ENCODE assay signal across 1 cellular context in the genomic region with DNA sequence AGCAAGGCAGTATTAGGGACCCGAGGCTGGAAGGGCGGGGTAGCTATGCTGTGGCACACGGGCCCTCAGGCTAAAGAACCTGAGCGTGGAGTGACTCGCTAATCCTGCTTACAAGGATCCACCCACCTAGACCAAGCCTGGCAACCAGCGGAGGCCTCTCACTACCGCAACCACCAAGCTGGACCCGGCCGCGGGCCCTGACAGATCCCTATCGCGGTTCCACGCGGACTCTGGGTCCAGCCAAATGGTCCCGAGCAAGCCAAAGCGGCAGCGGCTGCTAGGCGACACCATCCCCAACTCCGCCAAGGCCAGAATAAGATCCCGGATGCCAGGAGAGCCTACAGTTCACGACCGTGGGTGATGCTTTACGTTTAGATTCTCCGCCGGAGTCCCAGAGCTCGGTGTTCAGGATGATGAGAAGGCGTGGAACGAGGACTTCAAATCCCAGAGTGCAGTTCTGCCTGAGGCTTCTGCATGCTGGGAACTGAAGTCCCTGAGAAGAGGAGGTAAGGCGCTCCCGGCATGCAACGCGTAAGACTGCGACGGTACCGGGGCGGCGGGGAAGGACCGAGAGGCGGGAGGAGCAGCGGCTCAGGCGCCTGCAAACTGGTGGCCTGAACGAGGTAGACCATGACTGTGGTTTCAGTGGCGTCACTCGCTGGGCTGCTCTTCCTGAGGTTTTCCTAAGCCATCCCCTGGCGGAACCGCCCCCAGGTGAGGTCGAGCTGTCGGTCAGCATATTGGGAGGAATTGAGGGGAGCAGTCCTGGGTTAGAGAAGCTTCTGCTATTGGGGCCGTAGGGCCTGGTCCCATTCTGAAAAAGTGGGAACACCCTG.
TF ChIP-seq lines count a peak whose summit lies in the region.

A gene with protein sequence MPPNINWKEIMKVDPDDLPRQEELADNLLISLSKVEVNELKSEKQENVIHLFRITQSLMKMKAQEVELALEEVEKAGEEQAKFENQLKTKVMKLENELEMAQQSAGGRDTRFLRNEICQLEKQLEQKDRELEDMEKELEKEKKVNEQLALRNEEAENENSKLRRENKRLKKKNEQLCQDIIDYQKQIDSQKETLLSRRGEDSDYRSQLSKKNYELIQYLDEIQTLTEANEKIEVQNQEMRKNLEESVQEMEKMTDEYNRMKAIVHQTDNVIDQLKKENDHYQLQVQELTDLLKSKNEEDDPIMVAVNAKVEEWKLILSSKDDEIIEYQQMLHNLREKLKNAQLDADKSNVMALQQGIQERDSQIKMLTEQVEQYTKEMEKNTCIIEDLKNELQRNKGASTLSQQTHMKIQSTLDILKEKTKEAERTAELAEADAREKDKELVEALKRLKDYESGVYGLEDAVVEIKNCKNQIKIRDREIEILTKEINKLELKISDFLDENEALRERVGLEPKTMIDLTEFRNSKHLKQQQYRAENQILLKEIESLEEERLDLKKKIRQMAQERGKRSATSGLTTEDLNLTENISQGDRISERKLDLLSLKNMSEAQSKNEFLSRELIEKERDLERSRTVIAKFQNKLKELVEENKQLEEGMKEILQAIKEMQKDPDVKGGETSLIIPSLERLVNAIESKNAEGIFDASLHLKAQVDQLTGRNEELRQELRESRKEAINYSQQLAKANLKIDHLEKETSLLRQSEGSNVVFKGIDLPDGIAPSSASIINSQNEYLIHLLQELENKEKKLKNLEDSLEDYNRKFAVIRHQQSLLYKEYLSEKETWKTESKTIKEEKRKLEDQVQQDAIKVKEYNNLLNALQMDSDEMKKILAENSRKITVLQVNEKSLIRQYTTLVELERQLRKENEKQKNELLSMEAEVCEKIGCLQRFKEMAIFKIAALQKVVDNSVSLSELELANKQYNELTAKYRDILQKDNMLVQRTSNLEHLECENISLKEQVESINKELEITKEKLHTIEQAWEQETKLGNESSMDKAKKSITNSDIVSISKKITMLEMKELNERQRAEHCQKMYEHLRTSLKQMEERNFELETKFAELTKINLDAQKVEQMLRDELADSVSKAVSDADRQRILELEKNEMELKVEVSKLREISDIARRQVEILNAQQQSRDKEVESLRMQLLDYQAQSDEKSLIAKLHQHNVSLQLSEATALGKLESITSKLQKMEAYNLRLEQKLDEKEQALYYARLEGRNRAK (N-terminal part only) (minus strand): TSS at position 315 of the 836 bp plus-strand sequence. CDS start 781 bp downstream, outside the sequence.
A gene (plus strand): TSS at position 534 of the 836 bp plus-strand sequence. CDS start 6,009 bp downstream, outside the sequence.

TF ChIP-seq in K562, 482 proteins besides CTCF, POLR2A, EP300 and RAD21 (continued from another document and continues in another):
- TF ChIP-seq, protein P1, sequence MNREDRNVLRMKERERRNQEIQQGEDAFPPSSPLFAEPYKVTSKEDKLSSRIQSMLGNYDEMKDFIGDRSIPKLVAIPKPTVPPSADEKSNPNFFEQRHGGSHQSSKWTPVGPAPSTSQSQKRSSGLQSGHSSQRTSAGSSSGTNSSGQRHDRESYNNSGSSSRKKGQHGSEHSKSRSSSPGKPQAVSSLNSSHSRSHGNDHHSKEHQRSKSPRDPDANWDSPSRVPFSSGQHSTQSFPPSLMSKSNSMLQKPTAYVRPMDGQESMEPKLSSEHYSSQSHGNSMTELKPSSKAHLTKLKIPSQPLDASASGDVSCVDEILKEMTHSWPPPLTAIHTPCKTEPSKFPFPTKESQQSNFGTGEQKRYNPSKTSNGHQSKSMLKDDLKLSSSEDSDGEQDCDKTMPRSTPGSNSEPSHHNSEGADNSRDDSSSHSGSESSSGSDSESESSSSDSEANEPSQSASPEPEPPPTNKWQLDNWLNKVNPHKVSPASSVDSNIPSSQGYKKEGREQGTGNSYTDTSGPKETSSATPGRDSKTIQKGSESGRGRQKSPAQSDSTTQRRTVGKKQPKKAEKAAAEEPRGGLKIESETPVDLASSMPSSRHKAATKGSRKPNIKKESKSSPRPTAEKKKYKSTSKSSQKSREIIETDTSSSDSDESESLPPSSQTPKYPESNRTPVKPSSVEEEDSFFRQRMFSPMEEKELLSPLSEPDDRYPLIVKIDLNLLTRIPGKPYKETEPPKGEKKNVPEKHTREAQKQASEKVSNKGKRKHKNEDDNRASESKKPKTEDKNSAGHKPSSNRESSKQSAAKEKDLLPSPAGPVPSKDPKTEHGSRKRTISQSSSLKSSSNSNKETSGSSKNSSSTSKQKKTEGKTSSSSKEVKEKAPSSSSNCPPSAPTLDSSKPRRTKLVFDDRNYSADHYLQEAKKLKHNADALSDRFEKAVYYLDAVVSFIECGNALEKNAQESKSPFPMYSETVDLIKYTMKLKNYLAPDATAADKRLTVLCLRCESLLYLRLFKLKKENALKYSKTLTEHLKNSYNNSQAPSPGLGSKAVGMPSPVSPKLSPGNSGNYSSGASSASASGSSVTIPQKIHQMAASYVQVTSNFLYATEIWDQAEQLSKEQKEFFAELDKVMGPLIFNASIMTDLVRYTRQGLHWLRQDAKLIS (CRISPR knock-in tag; IDR thresholded peaks at IDR 0.05), result peak; percentile 31; the same call in 1 of the 2 replicates
- TF ChIP-seq, protein P2, sequence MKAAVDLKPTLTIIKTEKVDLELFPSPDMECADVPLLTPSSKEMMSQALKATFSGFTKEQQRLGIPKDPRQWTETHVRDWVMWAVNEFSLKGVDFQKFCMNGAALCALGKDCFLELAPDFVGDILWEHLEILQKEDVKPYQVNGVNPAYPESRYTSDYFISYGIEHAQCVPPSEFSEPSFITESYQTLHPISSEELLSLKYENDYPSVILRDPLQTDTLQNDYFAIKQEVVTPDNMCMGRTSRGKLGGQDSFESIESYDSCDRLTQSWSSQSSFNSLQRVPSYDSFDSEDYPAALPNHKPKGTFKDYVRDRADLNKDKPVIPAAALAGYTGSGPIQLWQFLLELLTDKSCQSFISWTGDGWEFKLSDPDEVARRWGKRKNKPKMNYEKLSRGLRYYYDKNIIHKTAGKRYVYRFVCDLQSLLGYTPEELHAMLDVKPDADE (conservative IDR thresholded peaks at IDR 0.05; ENCODE audit: control insufficient read depth, low read depth, low read length), result peak; percentile 100
- TF ChIP-seq TOE1 (IDR thresholded peaks at IDR 0.05; ENCODE audit: borderline replicate concordance) (0 out of 2 replicates have a peak, but pooled peaks have one; percentile 47), TOE1 (CRISPR knock-in tag; IDR thresholded peaks at IDR 0.05; ENCODE audit: borderline replicate concordance, low read depth) (no peak), ELF1 (tag; IDR thresholded peaks at IDR 0.05) (peak; percentile 77), ZNF324 (CRISPR knock-in tag; IDR thresholded peaks at IDR 0.05) (no peak), ZNF408 (CRISPR knock-in tag; IDR thresholded peaks at IDR 0.05; ENCODE audit: low read depth) (no peak), HMG20A (CRISPR knock-in tag; conservative IDR thresholded peaks at IDR 0.05) (no peak), SUPT5H (IDR thresholded peaks at IDR 0.05) (peak; percentile 72), ZNF583 (CRISPR knock-in tag; IDR thresholded peaks at IDR 0.05) (0 out of 2 replicates have a peak, but pooled peaks have one; percentile 26), ATF1 (CRISPR knock-in tag; IDR thresholded peaks at IDR 0.05) (no peak), ATF1 (tag; IDR thresholded peaks at IDR 0.05) (peak; percentile 81), BRCA1 (IDR thresholded peaks at IDR 0.05) (no peak), BRCA1 (CRISPR knock-in tag; IDR thresholded peaks at IDR 0.05) (no peak), POLR2AphosphoS5 (IDR thresholded peaks at IDR 0.05; ENCODE audit: control insufficient read depth, insufficient read depth, low read depth, low read length) (peak; percentile 74), RBM25 (IDR thresholded peaks at IDR 0.05; ENCODE audit: low read depth, low read length, severe bottlenecking) (no peak), HDAC2 (IDR thresholded peaks at IDR 0.05) (peak; percentile 80), RFX7 (CRISPR knock-in tag; IDR thresholded peaks at IDR 0.05) (no peak), JUNB (CRISPR knock-in tag; conservative IDR thresholded peaks at IDR 0.05) (no peak), PHF8 (IDR thresholded peaks at IDR 0.05; ENCODE audit: borderline replicate concordance, low read length) (peak; percentile 89; the same call in 1 of the 2 replicates), ZNF707 (CRISPR knock-in tag; conservative IDR thresholded peaks at IDR 0.05) (no peak), MCM7 (IDR thresholded peaks at IDR 0.05) (no peak), ZBTB8A (IDR thresholded peaks at IDR 0.05; ENCODE audit: partially characterized antibody) (peak; percentile 75), SREBF2 (CRISPR knock-in tag; IDR thresholded peaks at IDR 0.05) (0 out of 2 replicates have a peak, but pooled peaks have one; percentile 66), ZNF584 (CRISPR knock-in tag; IDR thresholded peaks at IDR 0.05; ENCODE audit: low read depth) (no peak; the same call in 1 of the 2 replicates), EP400 (IDR thresholded peaks at IDR 0.05) (peak; percentile 87), MAFG (tag; conservative IDR thresholded peaks at IDR 0.05) (no peak), CREM (IDR thresholded peaks at IDR 0.05; ENCODE audit: low read depth) (peak; percentile 93)
- TF ChIP-seq, protein P3, sequence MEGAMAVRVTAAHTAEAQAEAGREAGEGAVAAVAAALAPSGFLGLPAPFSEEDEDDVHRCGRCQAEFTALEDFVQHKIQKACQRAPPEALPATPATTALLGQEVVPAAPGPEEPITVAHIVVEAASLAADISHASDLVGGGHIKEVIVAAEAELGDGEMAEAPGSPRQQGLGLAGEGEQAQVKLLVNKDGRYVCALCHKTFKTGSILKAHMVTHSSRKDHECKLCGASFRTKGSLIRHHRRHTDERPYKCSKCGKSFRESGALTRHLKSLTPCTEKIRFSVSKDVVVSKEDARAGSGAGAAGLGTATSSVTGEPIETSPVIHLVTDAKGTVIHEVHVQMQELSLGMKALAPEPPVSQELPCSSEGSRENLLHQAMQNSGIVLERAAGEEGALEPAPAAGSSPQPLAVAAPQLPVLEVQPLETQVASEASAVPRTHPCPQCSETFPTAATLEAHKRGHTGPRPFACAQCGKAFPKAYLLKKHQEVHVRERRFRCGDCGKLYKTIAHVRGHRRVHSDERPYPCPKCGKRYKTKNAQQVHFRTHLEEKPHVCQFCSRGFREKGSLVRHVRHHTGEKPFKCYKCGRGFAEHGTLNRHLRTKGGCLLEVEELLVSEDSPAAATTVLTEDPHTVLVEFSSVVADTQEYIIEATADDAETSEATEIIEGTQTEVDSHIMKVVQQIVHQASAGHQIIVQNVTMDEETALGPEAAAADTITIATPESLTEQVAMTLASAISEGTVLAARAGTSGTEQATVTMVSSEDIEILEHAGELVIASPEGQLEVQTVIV (CRISPR knock-in tag; IDR thresholded peaks at IDR 0.05; ENCODE audit: borderline replicate concordance), result peak; percentile 98
- TF ChIP-seq, protein P4, sequence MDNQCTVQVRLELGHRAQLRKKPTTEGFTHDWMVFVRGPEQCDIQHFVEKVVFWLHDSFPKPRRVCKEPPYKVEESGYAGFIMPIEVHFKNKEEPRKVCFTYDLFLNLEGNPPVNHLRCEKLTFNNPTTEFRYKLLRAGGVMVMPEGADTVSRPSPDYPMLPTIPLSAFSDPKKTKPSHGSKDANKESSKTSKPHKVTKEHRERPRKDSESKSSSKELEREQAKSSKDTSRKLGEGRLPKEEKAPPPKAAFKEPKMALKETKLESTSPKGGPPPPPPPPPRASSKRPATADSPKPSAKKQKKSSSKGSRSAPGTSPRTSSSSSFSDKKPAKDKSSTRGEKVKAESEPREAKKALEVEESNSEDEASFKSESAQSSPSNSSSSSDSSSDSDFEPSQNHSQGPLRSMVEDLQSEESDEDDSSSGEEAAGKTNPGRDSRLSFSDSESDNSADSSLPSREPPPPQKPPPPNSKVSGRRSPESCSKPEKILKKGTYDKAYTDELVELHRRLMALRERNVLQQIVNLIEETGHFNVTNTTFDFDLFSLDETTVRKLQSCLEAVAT (IDR thresholded peaks at IDR 0.05), result peak in 1 of 2 experiments; percentile 99; a peak in 2 of 4 replicates
- TF ChIP-seq, protein P5, sequence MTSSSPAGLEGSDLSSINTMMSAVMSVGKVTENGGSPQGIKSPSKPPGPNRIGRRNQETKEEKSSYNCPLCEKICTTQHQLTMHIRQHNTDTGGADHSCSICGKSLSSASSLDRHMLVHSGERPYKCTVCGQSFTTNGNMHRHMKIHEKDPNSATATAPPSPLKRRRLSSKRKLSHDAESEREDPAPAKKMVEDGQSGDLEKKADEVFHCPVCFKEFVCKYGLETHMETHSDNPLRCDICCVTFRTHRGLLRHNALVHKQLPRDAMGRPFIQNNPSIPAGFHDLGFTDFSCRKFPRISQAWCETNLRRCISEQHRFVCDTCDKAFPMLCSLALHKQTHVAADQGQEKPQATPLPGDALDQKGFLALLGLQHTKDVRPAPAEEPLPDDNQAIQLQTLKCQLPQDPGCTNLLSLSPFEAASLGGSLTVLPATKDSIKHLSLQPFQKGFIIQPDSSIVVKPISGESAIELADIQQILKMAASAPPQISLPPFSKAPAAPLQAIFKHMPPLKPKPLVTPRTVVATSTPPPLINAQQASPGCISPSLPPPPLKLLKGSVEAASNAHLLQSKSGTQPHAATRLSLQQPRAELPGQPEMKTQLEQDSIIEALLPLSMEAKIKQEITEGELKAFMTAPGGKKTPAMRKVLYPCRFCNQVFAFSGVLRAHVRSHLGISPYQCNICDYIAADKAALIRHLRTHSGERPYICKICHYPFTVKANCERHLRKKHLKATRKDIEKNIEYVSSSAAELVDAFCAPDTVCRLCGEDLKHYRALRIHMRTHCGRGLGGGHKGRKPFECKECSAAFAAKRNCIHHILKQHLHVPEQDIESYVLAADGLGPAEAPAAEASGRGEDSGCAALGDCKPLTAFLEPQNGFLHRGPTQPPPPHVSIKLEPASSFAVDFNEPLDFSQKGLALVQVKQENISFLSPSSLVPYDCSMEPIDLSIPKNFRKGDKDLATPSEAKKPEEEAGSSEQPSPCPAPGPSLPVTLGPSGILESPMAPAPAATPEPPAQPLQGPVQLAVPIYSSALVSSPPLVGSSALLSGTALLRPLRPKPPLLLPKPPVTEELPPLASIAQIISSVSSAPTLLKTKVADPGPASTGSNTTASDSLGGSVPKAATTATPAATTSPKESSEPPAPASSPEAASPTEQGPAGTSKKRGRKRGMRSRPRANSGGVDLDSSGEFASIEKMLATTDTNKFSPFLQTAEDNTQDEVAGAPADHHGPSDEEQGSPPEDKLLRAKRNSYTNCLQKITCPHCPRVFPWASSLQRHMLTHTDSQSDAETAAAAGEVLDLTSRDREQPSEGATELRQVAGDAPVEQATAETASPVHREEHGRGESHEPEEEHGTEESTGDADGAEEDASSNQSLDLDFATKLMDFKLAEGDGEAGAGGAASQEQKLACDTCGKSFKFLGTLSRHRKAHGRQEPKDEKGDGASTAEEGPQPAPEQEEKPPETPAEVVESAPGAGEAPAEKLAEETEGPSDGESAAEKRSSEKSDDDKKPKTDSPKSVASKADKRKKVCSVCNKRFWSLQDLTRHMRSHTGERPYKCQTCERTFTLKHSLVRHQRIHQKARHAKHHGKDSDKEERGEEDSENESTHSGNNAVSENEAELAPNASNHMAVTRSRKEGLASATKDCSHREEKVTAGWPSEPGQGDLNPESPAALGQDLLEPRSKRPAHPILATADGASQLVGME (CRISPR knock-in tag; IDR thresholded peaks at IDR 0.05), result 0 out of 2 replicates have a peak, but pooled peaks have one; percentile 82
